10 cellular contexts compared by ENCODE assay signal in the genomic region with DNA sequence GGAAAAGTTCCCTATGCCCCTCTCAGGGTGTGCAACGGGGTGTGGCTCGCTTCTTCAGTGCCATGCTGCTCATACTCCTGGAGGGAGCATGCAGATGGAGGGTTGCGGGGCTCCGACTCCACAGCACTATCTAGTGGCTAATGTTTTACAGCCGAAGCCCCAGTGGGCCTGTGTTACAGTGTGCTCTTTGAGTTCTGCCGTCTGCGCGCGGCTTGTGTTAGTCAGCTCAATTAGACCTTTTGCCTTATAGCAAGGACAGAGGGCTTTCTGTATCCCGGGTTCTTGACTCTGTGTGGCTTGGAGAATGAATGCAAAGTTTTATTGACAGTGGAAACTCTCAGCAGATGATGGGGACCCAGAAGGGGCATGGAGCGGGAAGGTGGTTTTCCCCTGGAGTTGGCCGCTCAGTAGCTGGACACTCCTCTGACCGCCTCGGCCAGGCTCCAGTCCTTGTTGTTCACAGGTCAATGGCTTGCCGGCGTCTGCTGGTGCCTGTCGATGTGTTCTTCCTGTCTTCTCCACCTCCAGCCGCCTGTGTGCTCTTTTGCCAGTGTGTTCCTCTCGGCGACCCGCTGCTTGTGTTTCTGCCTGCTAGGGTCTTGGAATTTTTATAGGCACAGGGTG.
DNase-seq lines count a peak whose midpoint lies in the region; ATAC-seq, FAIRE-seq and TF ChIP-seq lines count a peak whose summit lies in the region.
"Had no signal": no experiment of that assay in that cellular context is flagged by ENCODE, and none has a peak within 500 bp of the region (broad histone marks: within the 10 kb centered on the region; RNA-seq: fewer than 3 reads in every experiment).

No MANE protein-coding gene starts in this region.

- H2AK5ac ChIP-seq in H9 (ENCODE audit: insufficient read length, low read length): no peak overlapping the region

- H3K4me1 Mint-ChIP-seq in H9: peaks cover 5 to 6% of the 10 kb centered on the region in 2 experiments
- H3K4me1 Mint-ChIP-seq in mesothelial cell of epicardium: peaks cover 31% of the 10 kb centered on the region
- H3K4me1 Mint-ChIP-seq: activated naive CD4-positive, alpha-beta T cell treated with anti-CD3 and anti-CD28 coated beads, Interleukin-2, amount 50 U/mL, for 24 hours had no signal

- TF ChIP-seq POLR2A in H54 (IDR thresholded peaks at IDR 0.05; ENCODE audit: low read depth, low read length) (no peak), prostate gland (IDR thresholded peaks at IDR 0.05) (no peak)

- no peaks in the 10 kb centered on the region for H3K79me1 ChIP-seq in H9 (ENCODE audit: insufficient read depth, low read depth, low read length, poor library complexity, severe bottlenecking)

- H3K79me2 ChIP-seq in H9 (ENCODE audit: insufficient read depth, low read length): no peaks in the 10 kb centered on the region

- no peak overlapping the region for H3K23ac ChIP-seq in H9 (ENCODE audit: insufficient read length, low read depth, low read length)

- no peaks in the 10 kb centered on the region for H4K20me1 ChIP-seq in H9 (ENCODE audit: control insufficient read depth, insufficient read depth, insufficient read length)

- no peak overlapping the region for H3T11ph ChIP-seq in H9 (ENCODE audit: low read length)

- POLR2A ChIA-PET in AG04449 (lab: Yijun Ruan, JAX): no interaction called here

- no peak overlapping the region for H3K27ac ChIP-seq in H9 (ENCODE audit: insufficient read length, low read depth, low read length)
- H3K27ac ChIP-seq in prostate gland: no peak overlapping the region
- H3K27ac ChIP-seq: vagina had no signal

- H3K36me3 ChIP-seq in iPS-15b (ENCODE audit: control insufficient read depth, insufficient read depth, low read length) (no peaks in the 10 kb centered on the region), prostate gland (no peaks in the 10 kb centered on the region)
- H3K36me3 ChIP-seq: vagina had no signal

- CTCF ChIA-PET in AG04449 (lab: Yijun Ruan, JAX): interaction anchor here (1.4 to 1.8 kb wide), 2 partner anchors 75 to 142 kb away, joined by 3 to 7 read pairs; no protein-coding TSS in a partner anchor

- H4K8ac ChIP-seq in H9 (replicated peaks; ENCODE audit: insufficient read length, low read depth, low read length): no peak overlapping the region

- no CpG with 5 or more reads among the region's 21 CpGs for WGBS in H9 (ENCODE audit: extremely low coverage, insufficient read length, low lambda C conversion rate)
- WGBS in prostate gland: 60% methylated on average over 21 of the region's 21 CpGs

- no peak overlapping the region for H3K18ac ChIP-seq in H9 (ENCODE audit: insufficient read length, low read depth, low read length)

- no peaks in the 10 kb centered on the region for H3K27me3 ChIP-seq in H9 (ENCODE audit: insufficient read depth, low read length)
- no peaks in the 10 kb centered on the region for H3K27me3 ChIP-seq in iPS-15b (ENCODE audit: control insufficient read depth, insufficient read depth, low read length)
- H3K27me3 ChIP-seq in prostate gland (replicated peaks; ENCODE audit: insufficient read depth): no peaks in the 10 kb centered on the region
- H3K27me3 ChIP-seq: vagina had no signal

- H2BK5ac ChIP-seq in H9 (ENCODE audit: insufficient read length, low read length): no peak overlapping the region

- no peaks in the 10 kb centered on the region for H3K23me2 ChIP-seq in H9 (ENCODE audit: insufficient read length, low read depth, low read length, poor library complexity, severe bottlenecking)

- peak; percentile 7 for TF ChIP-seq CTCF in AG04449 (IDR thresholded peaks at IDR 0.05; ENCODE audit: insufficient read depth, low read length, missing control alignments)
- TF ChIP-seq CTCF in H9 (conservative IDR thresholded peaks at IDR 0.05): peak; percentile 81
- TF ChIP-seq CTCF in prostate gland (IDR thresholded peaks at IDR 0.05): no peak
- no peak for TF ChIP-seq CTCF in mesothelial cell of epicardium (IDR thresholded peaks at IDR 0.05; ENCODE audit: unreplicated experiment)

- intact Hi-C loops in prostate gland (cut with DNase I): loop anchor here (5.0 to 10.0 kb wide), 2 partner anchors 142 to 315 kb away; no protein-coding TSS in a partner anchor

- H3K27me3 Mint-ChIP-seq in H9 (ENCODE audit: low read depth): no peaks in the 10 kb centered on the region
- no peaks in the 10 kb centered on the region for H3K27me3 Mint-ChIP-seq in mesothelial cell of epicardium (ENCODE audit: low read depth)

- H3K9me3 ChIP-seq in H9 (ENCODE audit: control insufficient read depth, low read depth, low read length) (no peaks in the 10 kb centered on the region), iPS-15b (ENCODE audit: control insufficient read depth, insufficient read depth, low read length) (no peaks in the 10 kb centered on the region), prostate gland (no peaks in the 10 kb centered on the region)
- H3K9me3 ChIP-seq: vagina had no signal

- H3K27ac Mint-ChIP-seq in H9 (peak overlapping the region in 1 of 3 experiments; percentile 92; a peak in 1 of 7 replicates), mesothelial cell of epicardium (no peak overlapping the region)
- H3K27ac Mint-ChIP-seq: activated naive CD4-positive, alpha-beta T cell treated with anti-CD3 and anti-CD28 coated beads, Interleukin-2, amount 50 U/mL, for 24 hours had no signal

- DNase-seq in AG04449 (ENCODE audit: low read depth, low spot score) (no peak), H9 (peak; percentile 83), UCSD-AML1 (lab: John Stamatoyannopoulos, UW; ENCODE audit: unreplicated experiment) (peak; percentile 13), H54 (ENCODE audit: insufficient read length, low spot score) (no peak), prostate gland (ENCODE audit: low spot score) (no peak), mesothelial cell of epicardium (ENCODE audit: low spot score in 2 of 2, unreplicated experiment in 2 of 2) (no peak)

- no peak overlapping the region for H2BK12ac ChIP-seq in H9 (ENCODE audit: insufficient read length, low read depth, low read length)

- H3K36me3 Mint-ChIP-seq in H9 (ENCODE audit: insufficient read depth in 1 of 3, low read depth in 3 of 3) (no peaks in the 10 kb centered on the region), mesothelial cell of epicardium (peaks cover 1% of the 10 kb centered on the region)
- H3K36me3 Mint-ChIP-seq: activated naive CD4-positive, alpha-beta T cell treated with anti-CD3 and anti-CD28 coated beads, Interleukin-2, amount 50 U/mL, for 24 hours had no signal

- no peak overlapping the region for H3K14ac ChIP-seq in H9 (ENCODE audit: insufficient read depth, low read length)

- H4K5ac ChIP-seq in H9 (ENCODE audit: insufficient read length, low read depth, low read length): no peak overlapping the region

- no peak overlapping the region for H3K9ac ChIP-seq in H9 (ENCODE audit: extremely low read depth, insufficient read length, low read length)
- no peak overlapping the region for H3K9ac ChIP-seq in iPS-15b (ENCODE audit: low read depth, low read length)

- H2BK20ac ChIP-seq in H9 (ENCODE audit: low read depth, low read length, poor library complexity, severe bottlenecking): no peak overlapping the region

- no peak overlapping the region for H3K4me2 ChIP-seq in H9 (ENCODE audit: insufficient read depth, insufficient read length, low read length)

- H2BK15ac ChIP-seq in H9 (ENCODE audit: low read depth, low read length): no peak overlapping the region

- H4K91ac ChIP-seq in H9 (ENCODE audit: insufficient read length, low read depth, low read length): no peak overlapping the region

- H3K4ac ChIP-seq in H9 (ENCODE audit: low read depth, low read length): no peak overlapping the region

- FAIRE-seq in H54 (lab: Jason Lieb, UNC): no peak

- no peak overlapping the region for H2BK120ac ChIP-seq in H9 (ENCODE audit: low read depth, low read length, poor library complexity, severe bottlenecking)

- H3K4me3 Mint-ChIP-seq in H9: peak overlapping the region in 1 of 2 experiments; percentile 38; a peak in 2 of 5 replicates
- H3K4me3 Mint-ChIP-seq in mesothelial cell of epicardium: no peak overlapping the region
- H3K4me3 Mint-ChIP-seq: activated naive CD4-positive, alpha-beta T cell treated with anti-CD3 and anti-CD28 coated beads, Interleukin-2, amount 50 U/mL, for 24 hours had no signal

- H3K4me1 ChIP-seq in H9 (ENCODE audit: insufficient read depth, low read length): no peaks in the 10 kb centered on the region
- H3K4me1 ChIP-seq in iPS-15b (ENCODE audit: control insufficient read depth, insufficient read depth, low read length): peaks cover 2% of the 10 kb centered on the region
- no peaks in the 10 kb centered on the region for H3K4me1 ChIP-seq in prostate gland (replicated peaks)
- H3K4me1 ChIP-seq: vagina had no signal

- peak overlapping the region; percentile 90 for H2AFZ ChIP-seq in H9 (ENCODE audit: low read length)

- no peak overlapping the region for H3K56ac ChIP-seq in H9 (ENCODE audit: insufficient read length, low read depth, low read length)

- H3K9me3 Mint-ChIP-seq in H9 (no peaks in the 10 kb centered on the region), mesothelial cell of epicardium (peaks cover 7% of the 10 kb centered on the region)

- H3K4me3 ChIP-seq in AG04449 (ENCODE audit: low read depth, low read length) (no peak overlapping the region), iPS-15b (ENCODE audit: low read depth, low read length) (peak overlapping the region; percentile 33), prostate gland (no peak overlapping the region)
- H3K4me3 ChIP-seq: vagina had no signal

- no peak for ATAC-seq in GM18519 (IDR thresholded peaks at IDR 0.05; ENCODE audit: low FRiP score, unreplicated experiment)

Comparison
In these comparisons a context has a peak if more than half of its experiments do, and no peak if none do; other contexts are left out.
1. DNase-seq: peak in H9 (single experiment) and UCSD-AML1 (single experiment); none in AG04449 (single experiment), H54 (single experiment), prostate gland (single experiment) and mesothelial cell of epicardium (0 of 2).
2. CTCF ChIP-seq: peak in AG04449 (single experiment) and H9 (single experiment); none in prostate gland (0 of 4) and mesothelial cell of epicardium (single experiment).